17 cellular contexts compared by ENCODE assay signal in the genomic region with DNA sequence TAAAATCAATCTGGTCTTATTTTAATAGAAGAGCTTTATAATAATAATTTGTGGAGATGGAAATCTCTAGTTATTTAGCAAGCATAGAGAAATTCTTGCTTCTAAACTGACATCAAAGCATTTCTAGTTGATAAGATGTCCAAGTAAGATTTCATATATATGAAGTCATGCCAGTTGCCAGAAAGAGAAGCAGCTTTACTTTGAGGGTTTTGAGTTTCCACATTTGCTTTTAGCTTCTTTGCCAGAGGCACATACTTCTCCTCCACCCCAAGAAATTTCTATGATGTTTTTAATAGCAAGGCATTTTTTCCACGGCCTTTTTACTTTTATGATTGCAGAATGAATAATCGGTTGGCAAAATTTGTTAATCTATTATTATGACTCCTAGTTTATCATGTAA. TPM values are rescaled to one million over a fixed set of nuclear protein-coding genes. Genes with fewer than 3 reads are reported as not detected.
DNase-seq lines count a peak whose midpoint lies in the region; ATAC-seq and TF ChIP-seq lines count a peak whose summit lies in the region.
"Had no signal": no experiment of that assay in that cellular context is flagged by ENCODE, and none has a peak within 500 bp of the region (broad histone marks: within the 10 kb centered on the region; RNA-seq: fewer than 3 reads in every experiment).

No MANE protein-coding gene starts in this region.

- no peak overlapping the region for H3K4me2 ChIP-seq in Karpas-422 (ENCODE audit: low read depth, low read length, poor library complexity, severe bottlenecking)
- H3K4me2 ChIP-seq: BLaER1 treated with 17β-estradiol and CSF1 and Interleukin-3, amounts not matched to agents 10 nM and 100 nM; GM23338 had no signal

- no peak overlapping the region for H3K4me3 ChIP-seq in AG04449 (ENCODE audit: low read depth, low read length)
- H3K4me3 ChIP-seq in Karpas-422 (ENCODE audit: low read length) = no peak overlapping the region
- no peak overlapping the region for H3K4me3 ChIP-seq in adipocyte (ENCODE audit: low read length)
- no peak overlapping the region for H3K4me3 ChIP-seq in gastrocnemius medialis
- H3K4me3 ChIP-seq: BLaER1 treated with 17β-estradiol and CSF1 and Interleukin-3, amounts not matched to agents 10 nM and 100 nM; GM23338 had no signal

- peak overlapping the region; percentile 33; the same call in 1 of the 2 replicates for H2AFZ ChIP-seq in Karpas-422 (ENCODE audit: low read length)
- H2AFZ ChIP-seq: GM23338 had no signal

- H3K4me1 ChIP-seq in Karpas-422 (ENCODE audit: low read length) (peaks cover 41% of the 10 kb centered on the region), adipocyte (ENCODE audit: control insufficient read depth, insufficient read depth, low read length) (no peaks in the 10 kb centered on the region), gastrocnemius medialis (no peaks in the 10 kb centered on the region)
- H3K4me1 ChIP-seq: BLaER1 treated with 17β-estradiol and CSF1 and Interleukin-3, amounts not matched to agents 10 nM and 100 nM had no signal

- H3K27ac ChIP-seq in Karpas-422 (ENCODE audit: low read length) = peak overlapping the region; percentile 2
- no peak overlapping the region for H3K27ac ChIP-seq in gastrocnemius medialis
- H3K27ac ChIP-seq: 22Rv1; BLaER1 treated with 17β-estradiol and CSF1 and Interleukin-3, amounts not matched to agents 10 nM and 100 nM had no signal

- TF ChIP-seq CTCF in AG04449 (IDR thresholded peaks at IDR 0.05; ENCODE audit: insufficient read depth, low read length, missing control alignments) (no peak), mesothelial cell of epicardium (IDR thresholded peaks at IDR 0.05; ENCODE audit: unreplicated experiment) (no peak), gastrocnemius medialis (IDR thresholded peaks at IDR 0.05 in 4 of 5, conservative IDR thresholded peaks at IDR 0.05 in 1 of 5) (no peak)

- H3K27me3 ChIP-seq in Karpas-422 (ENCODE audit: low read length) = no peaks in the 10 kb centered on the region
- H3K27me3 ChIP-seq in adipocyte (replicated peaks; ENCODE audit: control insufficient read depth, insufficient read depth, low read length) = peaks cover 4% of the 10 kb centered on the region
- no peaks in the 10 kb centered on the region for H3K27me3 ChIP-seq in gastrocnemius medialis
- H3K27me3 ChIP-seq: BLaER1 treated with 17β-estradiol and CSF1 and Interleukin-3, amounts not matched to agents 10 nM and 100 nM had no signal

- H3K27ac Mint-ChIP-seq in mesothelial cell of epicardium = peak overlapping the region; percentile 87
- no peak overlapping the region for H3K27ac Mint-ChIP-seq in activated T-cell treated with anti-CD3 and anti-CD28 coated beads, Interleukin-2, amount 50 U/mL, for 24 hours
- H3K27ac Mint-ChIP-seq: CD4-positive, alpha-beta T cell; GM23338; H9 had no signal

- no peak for ATAC-seq in gastrocnemius medialis
- ATAC-seq: GM23338, HepG2 had no signal

- no peaks in the 10 kb centered on the region for H3K79me2 ChIP-seq in Karpas-422 (ENCODE audit: low read length)

- intact Hi-C loops in gastrocnemius medialis (cut with DNase I; ENCODE audit: low total_unique reads) = no loop called here

- POLR2A ChIA-PET in AG04449 (lab: Yijun Ruan, JAX) = no interaction called here

- peaks cover 5% of the 10 kb centered on the region for H3K9me3 Mint-ChIP-seq in mesothelial cell of epicardium
- no peaks in the 10 kb centered on the region for H3K9me3 Mint-ChIP-seq in activated T-cell treated with anti-CD3 and anti-CD28 coated beads, Interleukin-2, amount 50 U/mL, for 24 hours
- H3K9me3 Mint-ChIP-seq: CD4-positive, alpha-beta T cell; H9 had no signal

- no peaks in the 10 kb centered on the region for H3K36me3 Mint-ChIP-seq in mesothelial cell of epicardium
- H3K36me3 Mint-ChIP-seq in activated T-cell treated with anti-CD3 and anti-CD28 coated beads, Interleukin-2, amount 50 U/mL, for 24 hours (ENCODE audit: low read depth) = no peaks in the 10 kb centered on the region

- CTCF ChIA-PET in AG04449 (lab: Yijun Ruan, JAX) = no interaction called here

- no peak overlapping the region for H3K4me3 Mint-ChIP-seq in mesothelial cell of epicardium
- H3K4me3 Mint-ChIP-seq in activated T-cell treated with anti-CD3 and anti-CD28 coated beads, Interleukin-2, amount 50 U/mL, for 24 hours = no peak overlapping the region
- H3K4me3 Mint-ChIP-seq: CD4-positive, alpha-beta T cell; GM23338; H9 had no signal

- H3K9ac ChIP-seq in Karpas-422 (ENCODE audit: low read length) (no peak overlapping the region), adipocyte (ENCODE audit: low read length) (no peak overlapping the region)
- H3K9ac ChIP-seq: BLaER1 treated with 17β-estradiol and CSF1 and Interleukin-3, amounts not matched to agents 10 nM and 100 nM had no signal

- H3K9me3 ChIP-seq in Karpas-422 (ENCODE audit: low read length) = no peaks in the 10 kb centered on the region
- no peaks in the 10 kb centered on the region for H3K9me3 ChIP-seq in adipocyte (ENCODE audit: control insufficient read depth, low read length)
- H3K9me3 ChIP-seq in gastrocnemius medialis = no peaks in the 10 kb centered on the region

- TF ChIP-seq POLR2A in gastrocnemius medialis (IDR thresholded peaks at IDR 0.05) = no peak

- in situ Hi-C loops in gastrocnemius medialis (cut with MboI; ENCODE audit: low sequenced_read_pairs in 4 of 4) = no loop called here

- no peaks in the 10 kb centered on the region; the same call in 1 of the 2 replicates for H3K36me3 ChIP-seq in Karpas-422 (ENCODE audit: insufficient read depth, low read length)
- no peaks in the 10 kb centered on the region for H3K36me3 ChIP-seq in adipocyte (ENCODE audit: control insufficient read depth, insufficient read depth, low read length, severe bottlenecking)
- no peaks in the 10 kb centered on the region for H3K36me3 ChIP-seq in gastrocnemius medialis
- H3K36me3 ChIP-seq: BLaER1 treated with 17β-estradiol and CSF1 and Interleukin-3, amounts not matched to agents 10 nM and 100 nM had no signal

- H3K27me3 Mint-ChIP-seq in mesothelial cell of epicardium (ENCODE audit: low read depth) = no peaks in the 10 kb centered on the region
- no peaks in the 10 kb centered on the region for H3K27me3 Mint-ChIP-seq in activated T-cell treated with anti-CD3 and anti-CD28 coated beads, Interleukin-2, amount 50 U/mL, for 24 hours
- H3K27me3 Mint-ChIP-seq: CD4-positive, alpha-beta T cell had no signal

- H3K9me2 ChIP-seq in Karpas-422 (replicated peaks; ENCODE audit: insufficient read depth, low read length) = no peaks in the 10 kb centered on the region

- no peaks in the 10 kb centered on the region for H4K20me1 ChIP-seq in Karpas-422 (ENCODE audit: insufficient read depth, low read depth, low read length)
- H4K20me1 ChIP-seq: BLaER1 treated with 17β-estradiol and CSF1 and Interleukin-3, amounts not matched to agents 10 nM and 100 nM had no signal

- DNase-seq in AG04449 (ENCODE audit: low read depth, low spot score) (peak; percentile 10), Karpas-422 (no peak), adipocyte (ENCODE audit: low read depth) (peak; percentile 53), mesothelial cell of epicardium (ENCODE audit: low spot score in 2 of 2, unreplicated experiment in 2 of 2) (no peak), gastrocnemius medialis (no peak), HuH-7.5 (ENCODE audit: low spot score) (no peak), HuH-7 (ENCODE audit: low spot score) (no peak)
- no peak for DNase-seq in activated T-cell treated with anti-CD3 and anti-CD28 coated beads, Interleukin-2, amount 50 U/mL, for 24 hours
- DNase-seq: Calu3; CD4-positive, alpha-beta T cell; DMS 273 treated with DMSO at 0.1 percent for 48 hours; H9; KBM-7 had no signal

- H3K4me1 Mint-ChIP-seq in mesothelial cell of epicardium = peaks cover 20% of the 10 kb centered on the region
- H3K4me1 Mint-ChIP-seq in activated T-cell treated with anti-CD3 and anti-CD28 coated beads, Interleukin-2, amount 50 U/mL, for 24 hours (ENCODE audit: low read depth) = peaks cover 5% of the 10 kb centered on the region
- H3K4me1 Mint-ChIP-seq: GM23338, H9 had no signal

RNA-seq across cellular contexts. Expression of a gene that starts 24.2 kb away (rescaled TPM):
- 36.3 and 81.7 TPM in 2 replicates for total RNA-seq in Karpas-422 (2014; rRNA removed; shearing (Covaris generic); ENCODE audit: low replicate concordance)
- total RNA-seq in mesothelial cell of epicardium (52.2 to 59.4 TPM (median 56.4 TPM) in 3 replicates), gastrocnemius medialis (10 to 100 TPM; 38.5 to 66.9 (median 54.5) TPM)

Comparison
In these comparisons a context has a peak if more than half of its experiments do, and no peak if none do; other contexts are left out.
1. DNase-seq: peak in AG04449 (single experiment) and adipocyte (single experiment); none in Karpas-422 (single experiment), mesothelial cell of epicardium (0 of 2), gastrocnemius medialis (0 of 2), activated T-cell treated with anti-CD3 and anti-CD28 coated beads, Interleukin-2, amount 50 U/mL, for 24 hours (single experiment), HuH-7.5 (single experiment) and HuH-7 (single experiment).